ENCODE assay signal across 1 cellular context in the genomic region with DNA sequence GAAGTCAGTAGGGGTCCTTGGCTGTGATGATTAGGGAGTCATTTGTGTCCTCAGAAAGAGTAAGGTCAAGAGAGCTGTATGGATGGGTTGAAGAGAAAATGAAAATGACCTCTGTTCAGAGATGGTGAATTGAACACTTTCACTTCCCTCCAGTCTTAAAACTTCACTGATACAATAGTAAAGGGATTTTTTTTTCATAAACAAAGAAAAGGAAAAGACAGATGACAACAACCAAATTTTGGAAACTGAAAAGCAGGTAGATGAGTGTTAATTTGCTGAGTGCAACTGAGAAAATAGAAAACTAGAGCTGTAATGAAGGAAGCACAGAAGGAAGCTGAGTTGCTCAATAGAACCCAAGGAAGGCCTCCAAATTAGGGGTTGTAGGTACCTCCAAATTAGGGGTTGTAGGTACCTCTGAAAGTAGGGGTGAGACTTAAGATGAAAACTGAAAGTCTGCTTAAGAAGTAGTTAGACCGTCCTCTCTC.
TF ChIP-seq lines count a peak whose summit lies in the region.

No MANE protein-coding gene starts in this region.

TF ChIP-seq in GM12878, 131 proteins besides CTCF, POLR2A, EP300 and RAD21 (continued from another document):
- TF ChIP-seq SPI1 (IDR thresholded peaks at IDR 0.05; ENCODE audit: borderline replicate concordance, insufficient read depth, low read depth, low read length) (peak; percentile 95), YY1 (IDR thresholded peaks at IDR 0.05; ENCODE audit: low read depth, low read length) (no peak), NBN (IDR thresholded peaks at IDR 0.05) (peak; percentile 62), TAF1 (IDR thresholded peaks at IDR 0.05; ENCODE audit: borderline replicate concordance, low read depth, low read length) (no peak), ATF7 (IDR thresholded peaks at IDR 0.05; ENCODE audit: low read depth) (peak; percentile 45; the same call in 1 of the 2 replicates), ZNF24 (IDR thresholded peaks at IDR 0.05) (peak; percentile 28; the same call in 1 of the 2 replicates), MXI1 (IDR thresholded peaks at IDR 0.05; ENCODE audit: low read depth, low read length) (no peak), CBX3 (IDR thresholded peaks at IDR 0.05; ENCODE audit: borderline replicate concordance, low read depth) (no peak), KDM1A (IDR thresholded peaks at IDR 0.05; ENCODE audit: borderline replicate concordance) (no peak), CREM (IDR thresholded peaks at IDR 0.05; ENCODE audit: low read depth) (peak; percentile 72; the same call in 1 of the 2 replicates), ZNF384 (IDR thresholded peaks at IDR 0.05; ENCODE audit: borderline replicate concordance, low read depth, low read length) (peak; percentile 48), NFIC (IDR thresholded peaks at IDR 0.05; ENCODE audit: low read depth, low read length) (peak; percentile 69; the same call in 1 of the 2 replicates), NRF1 (conservative IDR thresholded peaks at IDR 0.05; ENCODE audit: low read depth, low read length) (no peak), IRF4 (IDR thresholded peaks at IDR 0.05; ENCODE audit: low read depth, low read length) (peak; percentile 69), RB1 (IDR thresholded peaks at IDR 0.05; ENCODE audit: borderline replicate concordance) (no peak), SRF (IDR thresholded peaks at IDR 0.05; ENCODE audit: low read depth in 2 of 2, low read length in 2 of 2) (0 out of 4 replicates have a peak, but pooled peaks of 1 of the 2 experiments have one; percentile 53), ETV6 (conservative IDR thresholded peaks at IDR 0.05 in 1 of 2, IDR thresholded peaks at IDR 0.05 in 1 of 2; ENCODE audit: borderline replicate concordance in 1 of 2, low read depth in 1 of 2) (0 out of 4 replicates have a peak, but pooled peaks of 1 of the 2 experiments have one; percentile 66), IKZF2 (IDR thresholded peaks at IDR 0.05) (peak; percentile 62 to 74; a peak in 3 of 4 replicates), TCF3 (IDR thresholded peaks at IDR 0.05; ENCODE audit: borderline replicate concordance, insufficient read depth, low read depth, low read length) (no peak), MTA2 (IDR thresholded peaks at IDR 0.05; ENCODE audit: low read depth) (peak; percentile 55; the same call in 1 of the 2 replicates), EZH2 (IDR thresholded peaks at IDR 0.05; ENCODE audit: borderline replicate concordance, control insufficient read depth, low read depth, low read length) (no peak), MYC (IDR thresholded peaks at IDR 0.05; ENCODE audit: insufficient read depth, insufficient read length, insufficient replicate concordance, low read length, severe bottlenecking) (no peak), NFXL1 (IDR thresholded peaks at IDR 0.05; ENCODE audit: borderline replicate concordance) (no peak), CREB1 (IDR thresholded peaks at IDR 0.05; ENCODE audit: low read depth) (no peak; the same call in 1 of the 2 replicates), JUNB (IDR thresholded peaks at IDR 0.05) (peak; percentile 50), RAD51 (IDR thresholded peaks at IDR 0.05) (no peak), WRNIP1 (IDR thresholded peaks at IDR 0.05; ENCODE audit: borderline replicate concordance, low read depth, low read length) (no peak), DPF2 (IDR thresholded peaks at IDR 0.05) (peak; percentile 67; the same call in 1 of the 2 replicates), EED (IDR thresholded peaks at IDR 0.05; ENCODE audit: low read depth) (peak; percentile 21; the same call in 1 of the 2 replicates), RCOR1 (conservative IDR thresholded peaks at IDR 0.05; ENCODE audit: low read depth, low read length) (0 out of 2 replicates have a peak, but pooled peaks have one; percentile 52), SIN3A (IDR thresholded peaks at IDR 0.05; ENCODE audit: low read depth, low read length) (no peak), HDAC6 (IDR thresholded peaks at IDR 0.05; ENCODE audit: unreplicated experiment) (no peak)
- TF ChIP-seq, protein P1, sequence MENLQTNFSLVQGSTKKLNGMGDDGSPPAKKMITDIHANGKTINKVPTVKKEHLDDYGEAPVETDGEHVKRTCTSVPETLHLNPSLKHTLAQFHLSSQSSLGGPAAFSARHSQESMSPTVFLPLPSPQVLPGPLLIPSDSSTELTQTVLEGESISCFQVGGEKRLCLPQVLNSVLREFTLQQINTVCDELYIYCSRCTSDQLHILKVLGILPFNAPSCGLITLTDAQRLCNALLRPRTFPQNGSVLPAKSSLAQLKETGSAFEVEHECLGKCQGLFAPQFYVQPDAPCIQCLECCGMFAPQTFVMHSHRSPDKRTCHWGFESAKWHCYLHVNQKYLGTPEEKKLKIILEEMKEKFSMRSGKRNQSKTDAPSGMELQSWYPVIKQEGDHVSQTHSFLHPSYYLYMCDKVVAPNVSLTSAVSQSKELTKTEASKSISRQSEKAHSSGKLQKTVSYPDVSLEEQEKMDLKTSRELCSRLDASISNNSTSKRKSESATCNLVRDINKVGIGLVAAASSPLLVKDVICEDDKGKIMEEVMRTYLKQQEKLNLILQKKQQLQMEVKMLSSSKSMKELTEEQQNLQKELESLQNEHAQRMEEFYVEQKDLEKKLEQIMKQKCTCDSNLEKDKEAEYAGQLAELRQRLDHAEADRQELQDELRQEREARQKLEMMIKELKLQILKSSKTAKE (IDR thresholded peaks at IDR 0.05; ENCODE audit: low read depth, poor library complexity, severe bottlenecking), result peak; percentile 88
- TF ChIP-seq, protein P2, sequence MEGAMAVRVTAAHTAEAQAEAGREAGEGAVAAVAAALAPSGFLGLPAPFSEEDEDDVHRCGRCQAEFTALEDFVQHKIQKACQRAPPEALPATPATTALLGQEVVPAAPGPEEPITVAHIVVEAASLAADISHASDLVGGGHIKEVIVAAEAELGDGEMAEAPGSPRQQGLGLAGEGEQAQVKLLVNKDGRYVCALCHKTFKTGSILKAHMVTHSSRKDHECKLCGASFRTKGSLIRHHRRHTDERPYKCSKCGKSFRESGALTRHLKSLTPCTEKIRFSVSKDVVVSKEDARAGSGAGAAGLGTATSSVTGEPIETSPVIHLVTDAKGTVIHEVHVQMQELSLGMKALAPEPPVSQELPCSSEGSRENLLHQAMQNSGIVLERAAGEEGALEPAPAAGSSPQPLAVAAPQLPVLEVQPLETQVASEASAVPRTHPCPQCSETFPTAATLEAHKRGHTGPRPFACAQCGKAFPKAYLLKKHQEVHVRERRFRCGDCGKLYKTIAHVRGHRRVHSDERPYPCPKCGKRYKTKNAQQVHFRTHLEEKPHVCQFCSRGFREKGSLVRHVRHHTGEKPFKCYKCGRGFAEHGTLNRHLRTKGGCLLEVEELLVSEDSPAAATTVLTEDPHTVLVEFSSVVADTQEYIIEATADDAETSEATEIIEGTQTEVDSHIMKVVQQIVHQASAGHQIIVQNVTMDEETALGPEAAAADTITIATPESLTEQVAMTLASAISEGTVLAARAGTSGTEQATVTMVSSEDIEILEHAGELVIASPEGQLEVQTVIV (IDR thresholded peaks at IDR 0.05; ENCODE audit: borderline replicate concordance, partially characterized antibody), result no peak
- TF ChIP-seq, protein P3, sequence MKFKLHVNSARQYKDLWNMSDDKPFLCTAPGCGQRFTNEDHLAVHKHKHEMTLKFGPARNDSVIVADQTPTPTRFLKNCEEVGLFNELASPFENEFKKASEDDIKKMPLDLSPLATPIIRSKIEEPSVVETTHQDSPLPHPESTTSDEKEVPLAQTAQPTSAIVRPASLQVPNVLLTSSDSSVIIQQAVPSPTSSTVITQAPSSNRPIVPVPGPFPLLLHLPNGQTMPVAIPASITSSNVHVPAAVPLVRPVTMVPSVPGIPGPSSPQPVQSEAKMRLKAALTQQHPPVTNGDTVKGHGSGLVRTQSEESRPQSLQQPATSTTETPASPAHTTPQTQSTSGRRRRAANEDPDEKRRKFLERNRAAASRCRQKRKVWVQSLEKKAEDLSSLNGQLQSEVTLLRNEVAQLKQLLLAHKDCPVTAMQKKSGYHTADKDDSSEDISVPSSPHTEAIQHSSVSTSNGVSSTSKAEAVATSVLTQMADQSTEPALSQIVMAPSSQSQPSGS (IDR thresholded peaks at IDR 0.05; ENCODE audit: low read length), result peak; percentile 45; the same call in 1 of the 2 replicates
- TF ChIP-seq, protein P4, sequence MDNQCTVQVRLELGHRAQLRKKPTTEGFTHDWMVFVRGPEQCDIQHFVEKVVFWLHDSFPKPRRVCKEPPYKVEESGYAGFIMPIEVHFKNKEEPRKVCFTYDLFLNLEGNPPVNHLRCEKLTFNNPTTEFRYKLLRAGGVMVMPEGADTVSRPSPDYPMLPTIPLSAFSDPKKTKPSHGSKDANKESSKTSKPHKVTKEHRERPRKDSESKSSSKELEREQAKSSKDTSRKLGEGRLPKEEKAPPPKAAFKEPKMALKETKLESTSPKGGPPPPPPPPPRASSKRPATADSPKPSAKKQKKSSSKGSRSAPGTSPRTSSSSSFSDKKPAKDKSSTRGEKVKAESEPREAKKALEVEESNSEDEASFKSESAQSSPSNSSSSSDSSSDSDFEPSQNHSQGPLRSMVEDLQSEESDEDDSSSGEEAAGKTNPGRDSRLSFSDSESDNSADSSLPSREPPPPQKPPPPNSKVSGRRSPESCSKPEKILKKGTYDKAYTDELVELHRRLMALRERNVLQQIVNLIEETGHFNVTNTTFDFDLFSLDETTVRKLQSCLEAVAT (IDR thresholded peaks at IDR 0.05), result no peak
